ENCODE assay signal across 14 cellular contexts in genomic region chr2:153476491-153477095, GRCh38. TPM values are rescaled to one million over a fixed set of nuclear protein-coding genes. Genes with fewer than 3 reads are reported as not detected.
DNase-seq lines count a peak whose midpoint lies in the region; ATAC-seq and TF ChIP-seq lines count a peak whose summit lies in the region.
"Had no signal": no experiment of that assay in that cellular context is flagged by ENCODE, and none has a peak within 500 bp of the region (broad histone marks: within the 10 kb centered on the region; RNA-seq: fewer than 3 reads in every experiment).

No MANE protein-coding gene starts in this region.

- no peaks in the 10 kb centered on the region for H3K36me3 ChIP-seq in CD8-positive, alpha-beta T cell (ENCODE audit: insufficient read depth, low read length)
- no peaks in the 10 kb centered on the region for H3K36me3 ChIP-seq in osteoblast (ENCODE audit: insufficient read depth, low read length)
- H3K36me3 ChIP-seq: heart right ventricle had no signal

- H3K36me3 Mint-ChIP-seq in CD8-positive, alpha-beta T cell: no peaks in the 10 kb centered on the region
- no peaks in the 10 kb centered on the region for H3K36me3 Mint-ChIP-seq in effector memory CD8-positive, alpha-beta T cell (ENCODE audit: insufficient read depth)
- peaks cover 3% of the 10 kb centered on the region for H3K36me3 Mint-ChIP-seq in activated naive CD4-positive, alpha-beta T cell treated with anti-CD3 and anti-CD28 coated beads, Interleukin-2, amount 10 ng/mL, durations not matched to agents 7 days and 5 days
- H3K36me3 Mint-ChIP-seq: natural killer cell had no signal

- in situ Hi-C loops in KBM-7 (cut with MboI; ENCODE audit: low pct_unique_long_range_greater_than_20kb, low sequenced_read_pairs): no loop called here

- no peak for DNase-seq in CD8-positive, alpha-beta T cell
- DNase-seq in NCI-H1105 (lab: John Stamatoyannopoulos, UW): peak; percentile 48
- DNase-seq in effector memory CD8-positive, alpha-beta T cell: no peak
- peak; percentile 29 for DNase-seq in osteoblast (ENCODE audit: insufficient read length, low spot score, missing footprints)
- no peak for DNase-seq in activated naive CD4-positive, alpha-beta T cell treated with anti-CD3 and anti-CD28 coated beads, Interleukin-2, amount 10 ng/mL, durations not matched to agents 7 days and 5 days
- DNase-seq in KBM-7: no peak
- DNase-seq in EL: no peak
- DNase-seq: activated CD4-positive, alpha-beta T cell treated with anti-CD3 and anti-CD28 coated beads for 4 hours; natural killer cell; NCI-H187 treated with DMSO at 0.1 percent for 48 hours; stimulated activated CD4-positive, alpha-beta T cell treated with anti-CD3 and anti-CD28 coated beads, Interleukin-4, amount 100 ng/mL, for 24 hours had no signal

- no peak overlapping the region for H3K4me3 ChIP-seq in CD8-positive, alpha-beta T cell (ENCODE audit: low read depth, low read length)
- H3K4me3 ChIP-seq in osteoblast (ENCODE audit: insufficient read depth, low read length): no peak overlapping the region

- peaks cover 10% of the 10 kb centered on the region for H3K27me3 ChIP-seq in CD8-positive, alpha-beta T cell (ENCODE audit: insufficient read depth, low read length)
- peaks cover 33% of the 10 kb centered on the region for H3K27me3 ChIP-seq in osteoblast (ENCODE audit: insufficient read depth, low read length)

- H3K4me1 ChIP-seq in CD8-positive, alpha-beta T cell (ENCODE audit: insufficient read depth, low read length): peaks cover 21% of the 10 kb centered on the region
- H3K4me1 ChIP-seq in osteoblast (ENCODE audit: insufficient read depth, low read length): no peaks in the 10 kb centered on the region

- no peaks in the 10 kb centered on the region for H3K79me2 ChIP-seq in osteoblast (ENCODE audit: insufficient read depth, low read length)

- H3K4me3 Mint-ChIP-seq in CD8-positive, alpha-beta T cell: peak overlapping the region; percentile 17
- peak overlapping the region; percentile 70 to 82 for H3K4me3 Mint-ChIP-seq in effector memory CD8-positive, alpha-beta T cell
- no peak overlapping the region for H3K4me3 Mint-ChIP-seq in activated naive CD4-positive, alpha-beta T cell treated with anti-CD3 and anti-CD28 coated beads, Interleukin-2, amount 10 ng/mL, durations not matched to agents 7 days and 5 days

- peaks cover 22% of the 10 kb centered on the region for H3K4me1 Mint-ChIP-seq in CD8-positive, alpha-beta T cell (ENCODE audit: low read depth)
- peaks cover 9 to 13% of the 10 kb centered on the region in 2 donors for H3K4me1 Mint-ChIP-seq in effector memory CD8-positive, alpha-beta T cell (ENCODE audit: low read depth in 2 of 2)
- H3K4me1 Mint-ChIP-seq in activated naive CD4-positive, alpha-beta T cell treated with anti-CD3 and anti-CD28 coated beads, Interleukin-2, amount 10 ng/mL, durations not matched to agents 7 days and 5 days: peaks cover 11% of the 10 kb centered on the region

- H3K27me3 Mint-ChIP-seq in CD8-positive, alpha-beta T cell (ENCODE audit: low read depth): peaks cover 54% of the 10 kb centered on the region
- peaks cover 54 to 71% of the 10 kb centered on the region in 2 donors for H3K27me3 Mint-ChIP-seq in effector memory CD8-positive, alpha-beta T cell
- H3K27me3 Mint-ChIP-seq in activated naive CD4-positive, alpha-beta T cell treated with anti-CD3 and anti-CD28 coated beads, Interleukin-2, amount 10 ng/mL, durations not matched to agents 7 days and 5 days: peaks cover 54% of the 10 kb centered on the region

- H3K9me3 Mint-ChIP-seq in CD8-positive, alpha-beta T cell: no peaks in the 10 kb centered on the region
- H3K9me3 Mint-ChIP-seq in effector memory CD8-positive, alpha-beta T cell: no peaks in the 10 kb centered on the region
- no peaks in the 10 kb centered on the region for H3K9me3 Mint-ChIP-seq in activated naive CD4-positive, alpha-beta T cell treated with anti-CD3 and anti-CD28 coated beads, Interleukin-2, amount 10 ng/mL, durations not matched to agents 7 days and 5 days
- H3K9me3 Mint-ChIP-seq: natural killer cell had no signal

- TF ChIP-seq CTCF in CD8-positive, alpha-beta T cell (IDR thresholded peaks at IDR 0.05): no peak
- no peak for TF ChIP-seq CTCF in osteoblast (IDR thresholded peaks at IDR 0.05; ENCODE audit: extremely low read depth, low read depth, low read length)

- no peak overlapping the region for H3K4me2 ChIP-seq in osteoblast (ENCODE audit: insufficient read depth, low read length)

- CTCF ChIA-PET in CD8-positive, alpha-beta T cell (lab: Charles Lee): no interaction called here
- CTCF ChIA-PET in activated naive CD4-positive, alpha-beta T cell treated with anti-CD3 and anti-CD28 coated beads, Interleukin-2, amount 10 ng/mL, durations not matched to agents 7 days and 5 days (lab: Charles Lee): no interaction called here

- H2AFZ ChIP-seq in osteoblast (ENCODE audit: low read length): no peak overlapping the region

- no peaks in the 10 kb centered on the region for H3K9me3 ChIP-seq in CD8-positive, alpha-beta T cell (ENCODE audit: low read length)
- H3K9me3 ChIP-seq in osteoblast (ENCODE audit: low read depth, low read length): no peaks in the 10 kb centered on the region
- H3K9me3 ChIP-seq: heart right ventricle had no signal

- H3K27ac ChIP-seq in CD8-positive, alpha-beta T cell (ENCODE audit: low read depth, low read length): no peak overlapping the region
- no peak overlapping the region for H3K27ac ChIP-seq in osteoblast (ENCODE audit: low read depth, low read length)
- H3K27ac ChIP-seq: heart right ventricle had no signal

- POLR2A ChIA-PET in CD8-positive, alpha-beta T cell (lab: Charles Lee): no interaction called here

- intact Hi-C loops in CD8-positive, alpha-beta T cell (cut with DNase I, micrococcal nuclease): no loop called here

- H3K27ac Mint-ChIP-seq in CD8-positive, alpha-beta T cell: no peak overlapping the region
- no peak overlapping the region for H3K27ac Mint-ChIP-seq in effector memory CD8-positive, alpha-beta T cell
- no peak overlapping the region for H3K27ac Mint-ChIP-seq in activated naive CD4-positive, alpha-beta T cell treated with anti-CD3 and anti-CD28 coated beads, Interleukin-2, amount 10 ng/mL, durations not matched to agents 7 days and 5 days
- H3K27ac Mint-ChIP-seq: B cell, natural killer cell had no signal

- no peak for ATAC-seq in CD8-positive, alpha-beta T cell
- no peak for ATAC-seq in effector memory CD8-positive, alpha-beta T cell (replicated peaks)
- no peak for ATAC-seq in GM21825 (IDR thresholded peaks at IDR 0.05; ENCODE audit: unreplicated experiment)
- ATAC-seq: natural killer cell had no signal

- no peaks in the 10 kb centered on the region for H4K20me1 ChIP-seq in osteoblast (ENCODE audit: insufficient read depth, low read length)

RNA-seq across cellular contexts. Expression of gene RPRM, which starts 2.0 kb away (rescaled TPM):
- under 1 TPM; 0.27 to 0.44 TPM for total RNA-seq in CD8-positive, alpha-beta T cell
- total RNA-seq in osteoblast: 0.29 and 0.36 TPM in 2 replicates
- total RNA-seq: B cell, natural killer cell had no signal

Comparison
In these comparisons a context has a peak if more than half of its experiments do, and no peak if none do; other contexts are left out.
1. DNase-seq: peak in NCI-H1105 (single experiment) and osteoblast (single experiment); none in CD8-positive, alpha-beta T cell (0 of 7), effector memory CD8-positive, alpha-beta T cell (0 of 3), activated naive CD4-positive, alpha-beta T cell treated with anti-CD3 and anti-CD28 coated beads, Interleukin-2, amount 10 ng/mL, durations not matched to agents 7 days and 5 days (single experiment), KBM-7 (single experiment) and EL (single experiment).